ENCODE assay signal across 2 cellular contexts in the genomic region with DNA sequence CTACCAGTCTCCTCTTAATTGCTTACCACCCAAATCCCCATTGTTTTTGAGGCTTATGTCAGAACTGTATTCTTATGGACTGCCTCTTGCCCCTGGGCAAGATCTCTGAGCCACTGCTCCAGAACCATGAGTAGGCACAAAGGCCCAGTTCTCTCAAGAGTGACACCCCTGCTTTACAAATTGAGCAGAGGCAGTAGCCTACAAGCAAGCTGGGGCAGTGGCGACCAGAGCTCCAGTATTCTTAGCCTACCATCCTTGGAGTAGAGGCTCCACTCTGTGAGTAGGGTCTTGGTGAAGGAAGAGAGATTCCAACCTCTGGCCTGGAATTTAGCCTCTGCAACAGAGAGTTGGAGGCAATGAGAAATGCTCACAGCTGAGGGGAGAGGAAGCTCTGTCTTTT.
TF ChIP-seq lines count a peak whose summit lies in the region.

No MANE protein-coding gene starts in this region.

TF ChIP-seq in SK-N-SH treated with all-trans-retinoic acid at 6 μM for 48 hours, 23 proteins besides CTCF, POLR2A, EP300 and RAD21 (continued from another document):
- TF ChIP-seq, protein P1, sequence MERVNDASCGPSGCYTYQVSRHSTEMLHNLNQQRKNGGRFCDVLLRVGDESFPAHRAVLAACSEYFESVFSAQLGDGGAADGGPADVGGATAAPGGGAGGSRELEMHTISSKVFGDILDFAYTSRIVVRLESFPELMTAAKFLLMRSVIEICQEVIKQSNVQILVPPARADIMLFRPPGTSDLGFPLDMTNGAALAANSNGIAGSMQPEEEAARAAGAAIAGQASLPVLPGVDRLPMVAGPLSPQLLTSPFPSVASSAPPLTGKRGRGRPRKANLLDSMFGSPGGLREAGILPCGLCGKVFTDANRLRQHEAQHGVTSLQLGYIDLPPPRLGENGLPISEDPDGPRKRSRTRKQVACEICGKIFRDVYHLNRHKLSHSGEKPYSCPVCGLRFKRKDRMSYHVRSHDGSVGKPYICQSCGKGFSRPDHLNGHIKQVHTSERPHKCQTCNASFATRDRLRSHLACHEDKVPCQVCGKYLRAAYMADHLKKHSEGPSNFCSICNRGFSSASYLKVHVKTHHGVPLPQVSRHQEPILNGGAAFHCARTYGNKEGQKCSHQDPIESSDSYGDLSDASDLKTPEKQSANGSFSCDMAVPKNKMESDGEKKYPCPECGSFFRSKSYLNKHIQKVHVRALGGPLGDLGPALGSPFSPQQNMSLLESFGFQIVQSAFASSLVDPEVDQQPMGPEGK (CRISPR knock-in tag; IDR thresholded peaks at IDR 0.05; ENCODE audit: borderline replicate concordance) = no peak
- TF ChIP-seq ARNTL (CRISPR knock-in tag; IDR thresholded peaks at IDR 0.05; ENCODE audit: borderline replicate concordance, low read depth) (no peak), BACH2 (CRISPR knock-in tag; IDR thresholded peaks at IDR 0.05; ENCODE audit: borderline replicate concordance) (no peak), ZNF8 (CRISPR knock-in tag; IDR thresholded peaks at IDR 0.05) (no peak), ZFP3 (CRISPR knock-in tag; IDR thresholded peaks at IDR 0.05) (no peak), PPARA (CRISPR knock-in tag; IDR thresholded peaks at IDR 0.05; ENCODE audit: borderline replicate concordance) (no peak), ISL1 (CRISPR knock-in tag; IDR thresholded peaks at IDR 0.05) (no peak), ZFP30 (CRISPR knock-in tag; IDR thresholded peaks at IDR 0.05) (no peak)
- TF ChIP-seq, protein P2, sequence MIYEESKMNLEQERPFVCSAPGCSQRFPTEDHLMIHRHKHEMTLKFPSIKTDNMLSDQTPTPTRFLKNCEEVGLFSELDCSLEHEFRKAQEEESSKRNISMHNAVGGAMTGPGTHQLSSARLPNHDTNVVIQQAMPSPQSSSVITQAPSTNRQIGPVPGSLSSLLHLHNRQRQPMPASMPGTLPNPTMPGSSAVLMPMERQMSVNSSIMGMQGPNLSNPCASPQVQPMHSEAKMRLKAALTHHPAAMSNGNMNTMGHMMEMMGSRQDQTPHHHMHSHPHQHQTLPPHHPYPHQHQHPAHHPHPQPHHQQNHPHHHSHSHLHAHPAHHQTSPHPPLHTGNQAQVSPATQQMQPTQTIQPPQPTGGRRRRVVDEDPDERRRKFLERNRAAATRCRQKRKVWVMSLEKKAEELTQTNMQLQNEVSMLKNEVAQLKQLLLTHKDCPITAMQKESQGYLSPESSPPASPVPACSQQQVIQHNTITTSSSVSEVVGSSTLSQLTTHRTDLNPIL (CRISPR knock-in tag; IDR thresholded peaks at IDR 0.05; ENCODE audit: low read depth) = no peak
- TF ChIP-seq, protein P3, sequence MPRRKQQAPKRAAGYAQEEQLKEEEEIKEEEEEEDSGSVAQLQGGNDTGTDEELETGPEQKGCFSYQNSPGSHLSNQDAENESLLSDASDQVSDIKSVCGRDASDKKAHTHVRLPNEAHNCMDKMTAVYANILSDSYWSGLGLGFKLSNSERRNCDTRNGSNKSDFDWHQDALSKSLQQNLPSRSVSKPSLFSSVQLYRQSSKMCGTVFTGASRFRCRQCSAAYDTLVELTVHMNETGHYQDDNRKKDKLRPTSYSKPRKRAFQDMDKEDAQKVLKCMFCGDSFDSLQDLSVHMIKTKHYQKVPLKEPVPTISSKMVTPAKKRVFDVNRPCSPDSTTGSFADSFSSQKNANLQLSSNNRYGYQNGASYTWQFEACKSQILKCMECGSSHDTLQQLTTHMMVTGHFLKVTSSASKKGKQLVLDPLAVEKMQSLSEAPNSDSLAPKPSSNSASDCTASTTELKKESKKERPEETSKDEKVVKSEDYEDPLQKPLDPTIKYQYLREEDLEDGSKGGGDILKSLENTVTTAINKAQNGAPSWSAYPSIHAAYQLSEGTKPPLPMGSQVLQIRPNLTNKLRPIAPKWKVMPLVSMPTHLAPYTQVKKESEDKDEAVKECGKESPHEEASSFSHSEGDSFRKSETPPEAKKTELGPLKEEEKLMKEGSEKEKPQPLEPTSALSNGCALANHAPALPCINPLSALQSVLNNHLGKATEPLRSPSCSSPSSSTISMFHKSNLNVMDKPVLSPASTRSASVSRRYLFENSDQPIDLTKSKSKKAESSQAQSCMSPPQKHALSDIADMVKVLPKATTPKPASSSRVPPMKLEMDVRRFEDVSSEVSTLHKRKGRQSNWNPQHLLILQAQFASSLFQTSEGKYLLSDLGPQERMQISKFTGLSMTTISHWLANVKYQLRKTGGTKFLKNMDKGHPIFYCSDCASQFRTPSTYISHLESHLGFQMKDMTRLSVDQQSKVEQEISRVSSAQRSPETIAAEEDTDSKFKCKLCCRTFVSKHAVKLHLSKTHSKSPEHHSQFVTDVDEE (CRISPR knock-in tag; IDR thresholded peaks at IDR 0.05) = no peak

TF ChIP-seq in WTC11, 78 proteins besides CTCF, POLR2A, EP300 and RAD21 (continued from another document):
- TF ChIP-seq, protein P4, sequence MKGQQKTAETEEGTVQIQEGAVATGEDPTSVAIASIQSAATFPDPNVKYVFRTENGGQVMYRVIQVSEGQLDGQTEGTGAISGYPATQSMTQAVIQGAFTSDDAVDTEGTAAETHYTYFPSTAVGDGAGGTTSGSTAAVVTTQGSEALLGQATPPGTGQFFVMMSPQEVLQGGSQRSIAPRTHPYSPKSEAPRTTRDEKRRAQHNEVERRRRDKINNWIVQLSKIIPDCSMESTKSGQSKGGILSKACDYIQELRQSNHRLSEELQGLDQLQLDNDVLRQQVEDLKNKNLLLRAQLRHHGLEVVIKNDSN (CRISPR knock-in tag; IDR thresholded peaks at IDR 0.05) = no peak
- TF ChIP-seq GABPB1 (CRISPR knock-in tag; IDR thresholded peaks at IDR 0.05) = no peak
